Comparison of ENCODE assay signal across 8 cellular contexts in genomic region chr2:191376981-191377629, GRCh38.
DNase-seq lines count a peak whose midpoint lies in the region; ATAC-seq and TF ChIP-seq lines count a peak whose summit lies in the region.

No MANE protein-coding gene starts in this region.

- ATAC-seq in GM21447 (IDR thresholded peaks at IDR 0.05; ENCODE audit: unreplicated experiment) (peak; percentile 85), GM19467 (IDR thresholded peaks at IDR 0.05; ENCODE audit: unreplicated experiment) (no peak)

- DNase-seq in CMK (ENCODE audit: low read depth), result peak; percentile 20
- peak; percentile 85 for DNase-seq in LoVo (ENCODE audit: low spot score)
- peak; percentile 62 for DNase-seq in amniotic stem cell (lab: John Stamatoyannopoulos, UW)
- peak; percentile 62 for DNase-seq in inferior parietal cortex (ENCODE audit: extremely low spot score)
- peak; percentile 32 for DNase-seq in stimulated activated CD8-positive, alpha-beta memory T cell treated with anti-CD3 and anti-CD28 coated beads, Interleukin-4, amount 100 ng/mL, for 48 hours
- DNase-seq in GM20000 (ENCODE audit: low spot score), result no peak

- no peak for TF ChIP-seq CTCF in GM20000 (IDR thresholded peaks at IDR 0.05; ENCODE audit: extremely low read depth, missing control alignments)
